8 cellular contexts compared by ENCODE assay signal in the genomic region with DNA sequence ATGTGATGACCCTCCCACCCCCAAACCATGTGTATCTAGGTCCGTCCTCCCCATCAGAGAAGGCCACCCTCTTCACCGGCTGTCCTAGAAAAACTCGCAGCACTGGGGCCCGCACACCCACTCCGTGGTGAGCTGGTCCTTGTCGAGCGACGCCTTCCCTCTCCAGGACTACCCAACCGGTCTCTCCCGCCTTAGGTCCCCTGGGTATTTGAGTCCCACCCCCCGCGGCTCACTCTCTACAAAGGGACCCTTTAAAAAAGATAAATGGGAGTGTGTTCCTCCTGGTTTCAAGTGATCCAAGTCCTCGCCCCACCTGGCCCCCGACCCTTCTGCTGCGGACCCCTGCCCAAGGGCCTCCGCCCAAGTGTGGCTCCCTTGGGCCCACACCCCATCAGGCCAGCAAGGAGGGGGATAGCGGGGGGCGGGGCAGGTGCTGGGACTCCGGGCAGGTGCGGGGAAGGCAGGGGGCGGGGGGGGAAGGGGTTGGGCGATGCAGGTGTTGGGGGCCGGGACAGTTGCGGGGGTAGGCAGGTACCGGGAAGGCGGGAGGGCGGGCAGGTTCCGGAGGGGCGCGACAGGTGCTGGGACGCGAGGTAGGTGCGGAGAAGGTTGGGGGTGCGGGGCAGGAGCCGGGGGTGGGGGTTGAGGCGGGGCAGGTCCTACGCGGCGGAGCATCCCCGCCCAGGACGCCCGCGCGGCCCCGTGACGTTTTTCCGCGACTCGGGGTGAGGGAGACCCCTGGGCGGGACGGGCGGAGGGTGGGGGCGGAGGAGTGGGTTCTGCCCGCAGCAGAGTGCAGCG. TPM values are rescaled to one million over a fixed set of nuclear protein-coding genes. Genes with fewer than 3 reads are reported as not detected.
A peak's percentile ranks its signal among the peaks of the same experiment; 100 is the strongest.
DNase-seq lines count a peak whose midpoint lies in the region; ATAC-seq and TF ChIP-seq lines count a peak whose summit lies in the region.

No MANE protein-coding gene starts in this region.

- H3K27ac Mint-ChIP-seq in CD8-positive, alpha-beta memory T cell: peak overlapping the region in 1 of 8 donors; percentile 30

- peaks cover 14 to 31% (median 17%) of the 10 kb centered on the region in 3 donors for H3K4me1 Mint-ChIP-seq in CD8-positive, alpha-beta memory T cell

- no peak for TF ChIP-seq CTCF in epithelial cell of esophagus (IDR thresholded peaks at IDR 0.05; ENCODE audit: insufficient read depth, low read depth, low read length, missing control alignments)

- H3K4me2 ChIP-seq in trophoblast cell (ENCODE audit: low read length): peak overlapping the region; percentile 59

- no peak overlapping the region for H3K14ac ChIP-seq in trophoblast cell (ENCODE audit: low read length)

- no peaks in the 10 kb centered on the region for H3K36me3 ChIP-seq in CD8-positive, alpha-beta memory T cell (ENCODE audit: insufficient read depth, low read length)
- H3K36me3 ChIP-seq in trophoblast cell (ENCODE audit: control insufficient read depth in 1 of 2, insufficient read depth in 2 of 2, low read length in 2 of 2): peaks cover 0 to 2% of the 10 kb centered on the region in 2 experiments

- H3K9me3 Mint-ChIP-seq in CD8-positive, alpha-beta memory T cell: no peaks in the 10 kb centered on the region

- no peak overlapping the region for H2BK5ac ChIP-seq in trophoblast cell (ENCODE audit: low read depth, low read length, poor library complexity)

- H4K8ac ChIP-seq in trophoblast cell (ENCODE audit: low read depth, low read length): no peak overlapping the region

- peaks cover 6% of the 10 kb centered on the region for H3K79me2 ChIP-seq in trophoblast cell (ENCODE audit: control insufficient read depth, insufficient read depth, low read length, poor library complexity)

- peaks cover 14% of the 10 kb centered on the region for H3K4me1 ChIP-seq in CD8-positive, alpha-beta memory T cell (ENCODE audit: insufficient read depth, low read length)
- peaks cover 9 to 14% of the 10 kb centered on the region in 2 experiments for H3K4me1 ChIP-seq in trophoblast cell (ENCODE audit: control insufficient read depth in 1 of 2, insufficient read depth in 2 of 2, low read length in 2 of 2)

- H3K36me3 Mint-ChIP-seq in CD8-positive, alpha-beta memory T cell: peaks cover 0 to 3% (median 0%) of the 10 kb centered on the region in 3 donors

- H3K23ac ChIP-seq in trophoblast cell (ENCODE audit: low read length): peak overlapping the region; percentile 87

- no peak overlapping the region for H3K4me3 ChIP-seq in CD8-positive, alpha-beta memory T cell (ENCODE audit: low read length)
- peak overlapping the region; percentile 29 for H3K4me3 ChIP-seq in epithelial cell of esophagus (ENCODE audit: low read length)
- H3K4me3 ChIP-seq in trophoblast cell (ENCODE audit: low read depth, low read length): peak overlapping the region; percentile 60

- WGBS in trophoblast cell (ENCODE audit: extremely low coverage, insufficient coverage, insufficient read length): no CpG with 5 or more reads among the region's 55 CpGs

- H3K27me3 ChIP-seq in CD8-positive, alpha-beta memory T cell (ENCODE audit: insufficient read depth, low read length, poor library complexity, severe bottlenecking): no peaks in the 10 kb centered on the region
- H3K27me3 ChIP-seq in trophoblast cell (ENCODE audit: insufficient read depth, low read length): no peaks in the 10 kb centered on the region

- no peak overlapping the region for H2AFZ ChIP-seq in trophoblast cell (ENCODE audit: insufficient read depth, low read length, poor library complexity)

- POLR2A ChIA-PET in CD8-positive, alpha-beta memory T cell (lab: Charles Lee): interaction anchor here (1.2 to 1.4 kb wide), 3 partner anchors 14 to 25 kb away, joined by 5 to 10 read pairs (median 8); partner anchors contain the start of genes EHMT1 and ZMYND19

- no peak for ATAC-seq in HG03135 (IDR thresholded peaks at IDR 0.05; ENCODE audit: unreplicated experiment)

- H3K79me1 ChIP-seq in trophoblast cell (ENCODE audit: low read length): peaks cover 6% of the 10 kb centered on the region

- no peak overlapping the region for H2BK12ac ChIP-seq in trophoblast cell (ENCODE audit: low read length)

- no peak overlapping the region for H2BK120ac ChIP-seq in trophoblast cell (ENCODE audit: insufficient read depth, low read length, poor library complexity)

- H3K18ac ChIP-seq in trophoblast cell (ENCODE audit: low read length): no peak overlapping the region

- CTCF ChIA-PET in CD8-positive, alpha-beta memory T cell (lab: Charles Lee): interaction anchor here (2.7 kb wide), 1 partner anchor 26 kb away, joined by 13 read pairs; the partner anchor contains the start of gene DPH7

- no peaks in the 10 kb centered on the region for H3K27me3 Mint-ChIP-seq in CD8-positive, alpha-beta memory T cell

- no peak overlapping the region for H4K12ac ChIP-seq in trophoblast cell (ENCODE audit: low read depth, low read length)

- H4K91ac ChIP-seq in trophoblast cell (ENCODE audit: low read depth, low read length): no peak overlapping the region

- peak overlapping the region; percentile 37 to 78 (median 59) for H3K4me3 Mint-ChIP-seq in CD8-positive, alpha-beta memory T cell

- no peak overlapping the region for H3K9ac ChIP-seq in trophoblast cell (ENCODE audit: low read length)

- no peak overlapping the region for H3K4ac ChIP-seq in trophoblast cell (ENCODE audit: low read depth, low read length)

- no peak overlapping the region for H3K27ac ChIP-seq in CD8-positive, alpha-beta memory T cell (ENCODE audit: low read depth, low read length)
- no peak overlapping the region for H3K27ac ChIP-seq in trophoblast cell (ENCODE audit: low read depth, low read length)

- peak in 1 of 5 donors; percentile 56 for DNase-seq in CD8-positive, alpha-beta memory T cell
- peak; percentile 10 for DNase-seq in NCI-H345 treated with DMSO at 0.1 percent for 48 hours (lab: John Stamatoyannopoulos, UW; ENCODE audit: unreplicated experiment)
- DNase-seq in epithelial cell of esophagus (ENCODE audit: low read depth): no peak
- no peak for DNase-seq in trophoblast cell
- no peak for DNase-seq in kidney glomerular epithelial cell (lab: John Stamatoyannopoulos, UW)
- no peak for DNase-seq in LoVo (ENCODE audit: low spot score)
- DNase-seq in DMS114 treated with DMSO at 0.1 percent for 48 hours (lab: John Stamatoyannopoulos, UW; ENCODE audit: unreplicated experiment): no peak

- H2AK5ac ChIP-seq in trophoblast cell (ENCODE audit: low read length): no peak overlapping the region

- no peaks in the 10 kb centered on the region for H3K9me3 ChIP-seq in CD8-positive, alpha-beta memory T cell (ENCODE audit: low read length)
- H3K9me3 ChIP-seq in trophoblast cell (ENCODE audit: insufficient read depth, low read depth, low read length): peaks cover 2% of the 10 kb centered on the region

RNA-seq across cellular contexts. Expression of gene ARRDC1, which starts 0.9 kb away (rescaled TPM):
- total RNA-seq in CD8-positive, alpha-beta memory T cell: 10 to 100 TPM; 30.8 to 35.2 TPM
- 54.4 TPM for polyA plus RNA-seq in CD8-positive, alpha-beta memory T cell
- 39.9 and 42.1 TPM in 2 replicates for polyA plus RNA-seq in trophoblast cell (2013)

RNA-seq across cellular contexts. Expression of gene ZMYND19, which starts 14.2 kb away (rescaled TPM):
- 10 to 100 TPM; 71.2 to 72.5 TPM for total RNA-seq in CD8-positive, alpha-beta memory T cell
- polyA plus RNA-seq in CD8-positive, alpha-beta memory T cell: 11.2 TPM
- polyA plus RNA-seq in trophoblast cell (2013): 17.6 and 18.7 TPM in 2 replicates

RNA-seq across cellular contexts. Expression of gene EHMT1, which starts 14.3 kb away (rescaled TPM):
- 10 to 100 TPM; 68.9 to 74.6 TPM for total RNA-seq in CD8-positive, alpha-beta memory T cell
- polyA plus RNA-seq in CD8-positive, alpha-beta memory T cell: 37.0 TPM
- 39.4 and 40.8 TPM in 2 replicates for polyA plus RNA-seq in trophoblast cell (2013)

RNA-seq across cellular contexts. Expression of gene DPH7, which starts 25.8 kb away (rescaled TPM):
- total RNA-seq in CD8-positive, alpha-beta memory T cell: 10 to 100 TPM; 37.3 to 38.2 TPM
- 31.3 TPM for polyA plus RNA-seq in CD8-positive, alpha-beta memory T cell
- 19.3 and 20.3 TPM in 2 replicates for polyA plus RNA-seq in trophoblast cell (2013)

RNA-seq across cellular contexts. Expression of gene MRPL41, which starts 52.9 kb away (rescaled TPM):
- 10 to 100 TPM; 65.9 to 68.2 TPM for total RNA-seq in CD8-positive, alpha-beta memory T cell
- 44.9 TPM for polyA plus RNA-seq in CD8-positive, alpha-beta memory T cell
- 28.2 and 28.3 TPM in 2 replicates for polyA plus RNA-seq in trophoblast cell (2013)
